Comparison of ENCODE assay signal across 8 cellular contexts in genomic region chr2:72887032-72887835, GRCh38. TPM values are rescaled to one million over a fixed set of nuclear protein-coding genes. Genes with fewer than 3 reads are reported as not detected.
A peak's percentile ranks its signal among the peaks of the same experiment; 100 is the strongest.
DNase-seq lines count a peak whose midpoint lies in the region; ATAC-seq and TF ChIP-seq lines count a peak whose summit lies in the region.

TSS of gene SPR (plus strand) at chr2:72887408. CDS start at chr2:72887433, 25 bp downstream.

- no peaks in the 10 kb centered on the region for H4K20me1 ChIP-seq in neural cell (ENCODE audit: insufficient read depth)

- no peak for TF ChIP-seq POLR2A in testis (IDR thresholded peaks at IDR 0.05)

- peak within 1 kb of the TSS; percentile 80 for H3K4me2 ChIP-seq in neural cell (ENCODE audit: low read length)

- no peaks in the 10 kb centered on the region for H3K9me2 ChIP-seq in neural cell (ENCODE audit: insufficient read depth, low read length)

- TF ChIP-seq EP300 in neural cell (conservative IDR thresholded peaks at IDR 0.05; ENCODE audit: poor library complexity, severe bottlenecking) = no peak

- H2AFZ ChIP-seq in neural cell (ENCODE audit: low read depth, low read length) = peak within 1 kb of the TSS; percentile 27

- intact Hi-C loops in testis (cut with DNase I; ENCODE audit: low total_unique reads) = no loop called here

- peak within 1 kb of the TSS; percentile 23 for H3K9ac ChIP-seq in neural cell (ENCODE audit: low read length)

- H3K27ac ChIP-seq in foreskin keratinocyte = no peak within 1 kb of the TSS
- H3K27ac ChIP-seq in neural cell (ENCODE audit: low read length) = no peak within 1 kb of the TSS
- peak within 1 kb of the TSS; percentile 86 to 88 for H3K27ac ChIP-seq in testis

- ATAC-seq in GM21423 (IDR thresholded peaks at IDR 0.05; ENCODE audit: unreplicated experiment) (peak; percentile 93), foreskin keratinocyte (peak; percentile 85)

- H3K9me3 ChIP-seq in neural cell (ENCODE audit: low read length) (no peaks in the 10 kb centered on the region), testis (no peaks in the 10 kb centered on the region)

- TF ChIP-seq RAD21 in neural cell (conservative IDR thresholded peaks at IDR 0.05) = no peak

- TF ChIP-seq CTCF in foreskin keratinocyte (conservative IDR thresholded peaks at IDR 0.05) (peak; percentile 16), neural cell (IDR thresholded peaks at IDR 0.05; ENCODE audit: poor library complexity, severe bottlenecking) (no peak), testis (IDR thresholded peaks at IDR 0.05) (no peak)

- H3K4me1 ChIP-seq in foreskin keratinocyte = no peaks in the 10 kb centered on the region
- H3K4me1 ChIP-seq in testis = peaks cover 13% of the 10 kb centered on the region

- H3K36me3 ChIP-seq in neural cell (ENCODE audit: insufficient read depth, low read length) = no peaks in the 10 kb centered on the region
- H3K36me3 ChIP-seq in testis (ENCODE audit: low read depth, missing control alignments) = no peaks in the 10 kb centered on the region

- H3K4me3 ChIP-seq in neural cell (ENCODE audit: low read length) (peak within 1 kb of the TSS; percentile 66), testis (peak within 1 kb of the TSS; percentile 62 to 68)

- H3K27me3 ChIP-seq in foreskin keratinocyte (peaks cover 17% of the 10 kb centered on the region), neural cell (ENCODE audit: insufficient read depth, low read depth, low read length) (peaks cover 49% of the 10 kb centered on the region), testis (no peaks in the 10 kb centered on the region)

- WGBS in testis, 2 donors = 0 to 1% methylated on average over 16 to 64 of the region's 81 CpGs

- no peaks in the 10 kb centered on the region for H3K79me2 ChIP-seq in neural cell (replicated peaks; ENCODE audit: insufficient read depth, low read length)

- no peaks in the 10 kb centered on the region for H3F3A ChIP-seq in neural cell (ENCODE audit: insufficient read depth, low read length, poor library complexity, severe bottlenecking)

- DNase-seq in DMS53 (lab: John Stamatoyannopoulos, UW) = peak; percentile 94
- DNase-seq in HUDEP-2 (lab: John Stamatoyannopoulos, UW; ENCODE audit: unreplicated experiment in 76 of 76) = peak in 62 of 76 experiments; percentile 6 to 80 (median 51)
- DNase-seq in RKO (ENCODE audit: low spot score) = peak; percentile 78
- DNase-seq in activated gamma-delta T cell treated with Interleukin-2 at 50 U/mL for 16 hours = peak; percentile 33
- peak; percentile 37 to 59 for DNase-seq in foreskin keratinocyte
- peak; percentile 84 for DNase-seq in testis

TF ChIP-seq in neural cell, 6 proteins besides CTCF, POLR2A, EP300 and RAD21:
- no peak for TF ChIP-seq SMC3 (conservative IDR thresholded peaks at IDR 0.05; ENCODE audit: poor library complexity)
- no peak for TF ChIP-seq TAF1 (IDR thresholded peaks at IDR 0.05; ENCODE audit: low read depth)
- peak; percentile 42 for TF ChIP-seq MXI1 (conservative IDR thresholded peaks at IDR 0.05; ENCODE audit: poor library complexity, severe bottlenecking)

RNA-seq across cellular contexts. Expression of gene SPR, which starts in this region (rescaled TPM):
- 28.2 and 29.0 TPM in 2 replicates for total RNA-seq in foreskin keratinocyte
- polyA plus RNA-seq in foreskin keratinocyte = 34.4 and 36.1 TPM in 2 replicates
- 0.98 and 1.8 TPM in 2 replicates for polyA plus RNA-seq in neural cell
- 0.49 and 0.81 TPM in 2 replicates for polyA minus RNA-seq in neural cell
- 10 to 100 TPM; 21.7 to 27.6 TPM for total RNA-seq in testis
- 15.7 TPM for polyA plus RNA-seq in testis (ENCODE audit: insufficient read depth, low read depth, low replicate concordance)

Comparison
In these comparisons a context has a peak if more than half of its experiments do, and no peak if none do; other contexts are left out.
1. DNase-seq: peak in every context shown above with its lines; median percentile 94 in DMS53; 84 in testis; 78 in RKO; 51 in HUDEP-2; 48 in foreskin keratinocyte; 33 in activated gamma-delta T cell treated with Interleukin-2 at 50 U/mL for 16 hours.
2. H3K27ac ChIP-seq: peak in testis (2 of 2); none in foreskin keratinocyte (single experiment) and neural cell (single experiment).